ENCODE assay signal across 30 cellular contexts in the genomic region with DNA sequence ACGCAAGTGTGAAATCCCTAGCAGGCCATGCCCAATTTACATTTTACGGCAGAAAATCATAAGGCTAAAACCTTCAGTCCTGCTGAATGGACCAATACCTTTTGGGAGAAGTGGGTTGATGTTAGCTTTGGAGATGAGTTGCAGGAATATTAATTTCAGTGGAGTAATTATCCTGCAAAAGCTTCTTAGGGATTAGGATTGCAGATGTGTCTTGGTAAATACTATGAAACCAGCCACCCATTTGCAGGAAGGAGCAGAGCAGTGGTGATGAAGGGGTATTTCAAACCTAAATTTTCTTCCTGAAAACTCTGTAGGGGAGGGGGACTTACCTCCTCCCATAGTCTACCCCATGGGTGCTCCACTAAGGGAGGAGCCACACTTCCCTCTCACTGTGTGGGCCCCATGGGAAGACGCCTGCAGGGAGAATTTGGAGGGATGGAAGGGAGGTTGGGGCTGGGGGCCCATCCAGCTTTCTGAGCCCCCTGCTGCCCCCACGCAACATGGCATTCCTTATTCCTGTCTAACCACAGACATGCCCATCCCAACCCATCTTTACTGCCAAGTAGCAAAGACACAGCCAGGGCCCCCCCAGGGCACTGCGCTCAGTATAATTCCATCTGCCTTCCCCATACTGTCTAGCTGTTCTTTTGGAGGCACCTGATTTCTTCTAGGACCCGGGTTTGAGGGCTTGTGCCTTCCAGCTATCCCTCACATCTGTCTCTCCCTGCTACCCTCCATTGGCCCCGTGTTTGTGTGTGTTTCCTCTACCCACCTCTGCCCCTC.
"Had no signal": no experiment of that assay in that cellular context is flagged by ENCODE, and none has a peak within 500 bp of the region (broad histone marks: within the 10 kb centered on the region; RNA-seq: fewer than 3 reads in every experiment).

No MANE protein-coding gene starts in this region.

- ATAC-seq: activated T-cell treated with anti-CD3 and anti-CD28 coated beads, Interleukin-2, amount 50 U/mL, for 4 hours; Panc1; Right ventricle myocardium inferior; SK-N-SH treated with all-trans-retinoic acid at 6 μM for 48 hours had no signal

- H3K4me1 ChIP-seq: SJSA1 had no signal

- H3K36me3 Mint-ChIP-seq: activated naive CD8-positive, alpha-beta T cell; brain had no signal

- H3K4me3 ChIP-seq: SJSA1 had no signal

- DNase-seq: activated B cell treated with CpG ODN at 0.5 μM for 24 hours; activated CD4-positive, alpha-beta T cell treated with anti-CD3 and anti-CD28 coated beads for 1 hour; activated CD4-positive, alpha-beta T cell treated with anti-CD3 and anti-CD28 coated beads, Interleukin-2, amount 10 ng/mL, durations not matched to agents 24 days and 14 days; activated CD4-positive, alpha-beta T cell treated with anti-CD3 and anti-CD28 coated beads, Interleukin-2, amount 50 U/mL, for 48 hours; activated CD8-positive, alpha-beta memory T cell treated with anti-CD3 and anti-CD28 coated beads for 24 hours; activated gamma-delta T cell; activated naive CD4-positive, alpha-beta T cell treated with anti-CD3 and anti-CD28 coated beads for 36 hours; activated T-cell treated with anti-CD3 and anti-CD28 coated beads, Interleukin-2, amount 50 U/mL, for 4 hours; amygdala; NCI-H1092; NCI-H1417; NCI-H2029; NCI-H2107; NCI-H2171 treated with DMSO at 0.1 percent for 48 hours; NCI-H226; NCI-H526; NCI-H774; NK-92 treated with Interleukin-12 subunit alpha and Interleukin-12 subunit beta, amount 100 ng/mL, for 24 hours; OCI-M1; RPMI8226; SW 1271 had no signal

- H3K27me3 Mint-ChIP-seq: activated naive CD8-positive, alpha-beta T cell had no signal

- H3K27ac ChIP-seq: KMS-11, SJSA1 had no signal

- H3K9me3 ChIP-seq: SJSA1 had no signal

- H3K27me3 ChIP-seq: SJSA1 had no signal

- H3K27ac Mint-ChIP-seq: activated B cell treated with CpG ODN at 0.5 μM for 24 hours; activated CD4-positive, alpha-beta T cell treated with anti-CD3 and anti-CD28 coated beads, Interleukin-2, amount 10 ng/mL, durations not matched to agents 24 days and 14 days; activated naive CD4-positive, alpha-beta T cell treated with anti-CD3 and anti-CD28 coated beads for 36 hours; activated naive CD8-positive, alpha-beta T cell; T-helper 2 cell treated with Interferon-gamma antibody and Interleukin-4, amounts not matched to agents 5 μg/mL and 100 μg/mL, for 36 hours had no signal

- H3K9me3 Mint-ChIP-seq: activated B cell treated with CpG ODN at 0.5 μM for 24 hours; activated CD4-positive, alpha-beta T cell treated with anti-CD3 and anti-CD28 coated beads, Interleukin-2, amount 10 ng/mL, durations not matched to agents 24 days and 14 days; activated naive CD4-positive, alpha-beta T cell treated with anti-CD3 and anti-CD28 coated beads for 36 hours; activated T-cell treated with anti-CD3 and anti-CD28 coated beads, Interleukin-2, amount 50 U/mL, for 4 hours; brain; central memory CD8-positive, alpha-beta T cell; T-helper 2 cell treated with Interferon-gamma antibody and Interleukin-4, amounts not matched to agents 5 μg/mL and 100 μg/mL, for 36 hours had no signal

- H3K4me3 Mint-ChIP-seq: activated B cell treated with CpG ODN at 0.5 μM for 24 hours; activated CD4-positive, alpha-beta T cell treated with anti-CD3 and anti-CD28 coated beads, Interleukin-2, amount 10 ng/mL, durations not matched to agents 24 days and 14 days; activated naive CD4-positive, alpha-beta T cell treated with anti-CD3 and anti-CD28 coated beads for 36 hours; activated naive CD8-positive, alpha-beta T cell; activated T-cell treated with anti-CD3 and anti-CD28 coated beads, Interleukin-2, amount 50 U/mL, for 4 hours; brain; central memory CD8-positive, alpha-beta T cell; T-helper 2 cell treated with Interferon-gamma antibody and Interleukin-4, amounts not matched to agents 5 μg/mL and 100 μg/mL, for 36 hours had no signal
